23 cellular contexts compared by ENCODE assay signal in genomic region chr1:47776554-47777156, GRCh38.
DNase-seq lines count a peak whose midpoint lies in the region; ATAC-seq and TF ChIP-seq lines count a peak whose summit lies in the region.
"Had no signal": no experiment of that assay in that cellular context is flagged by ENCODE, and none has a peak within 500 bp of the region (broad histone marks: within the 10 kb centered on the region; RNA-seq: fewer than 3 reads in every experiment).

No MANE protein-coding gene starts in this region.

- H3K36me3 ChIP-seq in body of pancreas (replicated peaks in 1 of 2; ENCODE audit: insufficient read depth in 1 of 2, low read depth in 2 of 2), result no peaks in the 10 kb centered on the region
- H3K36me3 ChIP-seq: left ventricle myocardium inferior had no signal

- no peak for ATAC-seq in body of pancreas
- no peak for ATAC-seq in Right ventricle myocardium superior (ENCODE audit: poor library complexity)
- ATAC-seq: activated T-helper 17 cell treated with anti-CD3 and anti-CD28 coated beads, Interleukin-2, amount 50 U/mL, for 72 hours; mucosa of descending colon; stimulated activated naive CD8-positive, alpha-beta T cell treated with anti-CD3 and anti-CD28 coated beads, Interleukin-15, amount 100 ng/mL, for 72 hours had no signal

- H3K4me1 Mint-ChIP-seq in endothelial cell (ENCODE audit: unreplicated experiment), result peaks cover 4% of the 10 kb centered on the region
- H3K4me1 Mint-ChIP-seq: activated naive CD8-positive, alpha-beta T cell treated with anti-CD3 and anti-CD28 coated beads, Interleukin-2, amount 10 ng/mL, durations not matched to agents 7 days and 5 days; activated T-helper 17 cell treated with anti-CD3 and anti-CD28 coated beads, Interleukin-2, amount 50 U/mL, for 72 hours; stimulated activated naive CD8-positive, alpha-beta T cell treated with anti-CD3 and anti-CD28 coated beads, Interleukin-15, amount 100 ng/mL, for 72 hours had no signal

- H3K27me3 Mint-ChIP-seq in endothelial cell (ENCODE audit: unreplicated experiment), result peaks cover 9% of the 10 kb centered on the region
- H3K27me3 Mint-ChIP-seq: stimulated activated naive CD8-positive, alpha-beta T cell treated with anti-CD3 and anti-CD28 coated beads, Interleukin-15, amount 100 ng/mL, for 72 hours had no signal

- no peak overlapping the region for H3K27ac ChIP-seq in body of pancreas
- H3K27ac ChIP-seq: left ventricle myocardium inferior had no signal

- H3K27me3 ChIP-seq in body of pancreas, result no peaks in the 10 kb centered on the region

- 77% methylated on average over 11 of the region's 11 CpGs for WGBS in body of pancreas, 2 donors

- TF ChIP-seq POLR2A in body of pancreas (IDR thresholded peaks at IDR 0.05), result no peak
- no peak for TF ChIP-seq POLR2A in erythroblast (IDR thresholded peaks at IDR 0.05; ENCODE audit: low read length)

- no peaks in the 10 kb centered on the region for H3K9me3 Mint-ChIP-seq in endothelial cell (ENCODE audit: unreplicated experiment)
- H3K9me3 Mint-ChIP-seq: activated naive CD8-positive, alpha-beta T cell treated with anti-CD3 and anti-CD28 coated beads, Interleukin-2, amount 10 ng/mL, durations not matched to agents 7 days and 5 days; activated T-helper 17 cell treated with anti-CD3 and anti-CD28 coated beads, Interleukin-2, amount 50 U/mL, for 72 hours; CD4-positive, alpha-beta T cell; neural crest cell; stimulated activated naive CD8-positive, alpha-beta T cell treated with anti-CD3 and anti-CD28 coated beads, Interleukin-15, amount 100 ng/mL, for 72 hours had no signal

- DNase-seq in DMS153 treated with DMSO at 0.1 percent for 48 hours (lab: John Stamatoyannopoulos, UW; ENCODE audit: unreplicated experiment) (peak; percentile 88), NCI-H146 (lab: John Stamatoyannopoulos, UW) (peak; percentile 83), NCI-H69 (lab: John Stamatoyannopoulos, UW) (peak; percentile 87), endothelial cell (ENCODE audit: low spot score) (peak; percentile 17), body of pancreas (no peak), erythroblast (lab: John Stamatoyannopoulos, UW) (no peak), Right ventricle myocardium superior (no peak)
- no peak for DNase-seq in activated CD4-positive, alpha-beta T cell treated with anti-CD3 and anti-CD28 coated beads, Interleukin-2, amount 50 U/mL, for 4 hours
- DNase-seq: activated CD4-positive, alpha-beta T cell treated with anti-CD3 and anti-CD28 coated beads for 4 hours; activated naive CD8-positive, alpha-beta T cell treated with anti-CD3 and anti-CD28 coated beads, Interleukin-2, amount 10 ng/mL, durations not matched to agents 7 days and 5 days; CD4-positive, alpha-beta T cell; DMS79 treated with DMSO at 0.1 percent for 48 hours; glutamatergic neuron; HCEC 1CT; left ventricle myocardium inferior; mucosa of descending colon; small intestine; stimulated activated CD4-positive, alpha-beta T cell treated with anti-CD3 and anti-CD28 coated beads, Interleukin-4, amount 100 ng/mL, for 24 hours; stimulated activated naive CD8-positive, alpha-beta T cell treated with anti-CD3 and anti-CD28 coated beads, Interleukin-15, amount 100 ng/mL, for 72 hours; SW 1271; trophoblast cell had no signal

- H3K4me3 Mint-ChIP-seq in endothelial cell (ENCODE audit: unreplicated experiment), result no peak overlapping the region
- H3K4me3 Mint-ChIP-seq: activated naive CD8-positive, alpha-beta T cell treated with anti-CD3 and anti-CD28 coated beads, Interleukin-2, amount 10 ng/mL, durations not matched to agents 7 days and 5 days; activated T-helper 17 cell treated with anti-CD3 and anti-CD28 coated beads, Interleukin-2, amount 50 U/mL, for 72 hours; CD4-positive, alpha-beta T cell; neural crest cell; stimulated activated naive CD8-positive, alpha-beta T cell treated with anti-CD3 and anti-CD28 coated beads, Interleukin-15, amount 100 ng/mL, for 72 hours had no signal

- H3K9me3 ChIP-seq in body of pancreas, result no peaks in the 10 kb centered on the region
- H3K9me3 ChIP-seq: left ventricle myocardium inferior, mucosa of descending colon had no signal

- H3K36me3 Mint-ChIP-seq in endothelial cell (ENCODE audit: low read depth, unreplicated experiment), result no peaks in the 10 kb centered on the region
- H3K36me3 Mint-ChIP-seq: activated naive CD8-positive, alpha-beta T cell treated with anti-CD3 and anti-CD28 coated beads, Interleukin-2, amount 10 ng/mL, durations not matched to agents 7 days and 5 days had no signal

- TF ChIP-seq CTCF in endothelial cell (IDR thresholded peaks at IDR 0.05; ENCODE audit: unreplicated experiment) (no peak), body of pancreas (IDR thresholded peaks at IDR 0.05) (no peak)

- intact Hi-C loops in body of pancreas (cut with DNase I) (no loop called here), Right ventricle myocardium superior (cut with DNase I) (no loop called here)

- no peak overlapping the region for H3K27ac Mint-ChIP-seq in endothelial cell (ENCODE audit: unreplicated experiment)
- H3K27ac Mint-ChIP-seq: activated naive CD8-positive, alpha-beta T cell treated with anti-CD3 and anti-CD28 coated beads, Interleukin-2, amount 10 ng/mL, durations not matched to agents 7 days and 5 days; activated T-helper 17 cell treated with anti-CD3 and anti-CD28 coated beads, Interleukin-2, amount 50 U/mL, for 72 hours; CD4-positive, alpha-beta T cell; stimulated activated naive CD8-positive, alpha-beta T cell treated with anti-CD3 and anti-CD28 coated beads, Interleukin-15, amount 100 ng/mL, for 72 hours had no signal

- H3K4me3 ChIP-seq in body of pancreas, result no peak overlapping the region
- H3K4me3 ChIP-seq: left ventricle myocardium inferior, mucosa of descending colon had no signal

- H3K4me1 ChIP-seq in body of pancreas, result peaks cover 3% of the 10 kb centered on the region

Comparison
In these comparisons a context has a peak if more than half of its experiments do, and no peak if none do; other contexts are left out.
1. DNase-seq: peak in DMS153 treated with DMSO at 0.1 percent for 48 hours (single experiment), NCI-H146 (single experiment), NCI-H69 (single experiment) and endothelial cell (single experiment); none in body of pancreas (0 of 4), erythroblast (0 of 2), Right ventricle myocardium superior (single experiment) and activated CD4-positive, alpha-beta T cell treated with anti-CD3 and anti-CD28 coated beads, Interleukin-2, amount 50 U/mL, for 4 hours (0 of 2).